Comparison of ENCODE assay signal across 1 cellular context in the genomic region with DNA sequence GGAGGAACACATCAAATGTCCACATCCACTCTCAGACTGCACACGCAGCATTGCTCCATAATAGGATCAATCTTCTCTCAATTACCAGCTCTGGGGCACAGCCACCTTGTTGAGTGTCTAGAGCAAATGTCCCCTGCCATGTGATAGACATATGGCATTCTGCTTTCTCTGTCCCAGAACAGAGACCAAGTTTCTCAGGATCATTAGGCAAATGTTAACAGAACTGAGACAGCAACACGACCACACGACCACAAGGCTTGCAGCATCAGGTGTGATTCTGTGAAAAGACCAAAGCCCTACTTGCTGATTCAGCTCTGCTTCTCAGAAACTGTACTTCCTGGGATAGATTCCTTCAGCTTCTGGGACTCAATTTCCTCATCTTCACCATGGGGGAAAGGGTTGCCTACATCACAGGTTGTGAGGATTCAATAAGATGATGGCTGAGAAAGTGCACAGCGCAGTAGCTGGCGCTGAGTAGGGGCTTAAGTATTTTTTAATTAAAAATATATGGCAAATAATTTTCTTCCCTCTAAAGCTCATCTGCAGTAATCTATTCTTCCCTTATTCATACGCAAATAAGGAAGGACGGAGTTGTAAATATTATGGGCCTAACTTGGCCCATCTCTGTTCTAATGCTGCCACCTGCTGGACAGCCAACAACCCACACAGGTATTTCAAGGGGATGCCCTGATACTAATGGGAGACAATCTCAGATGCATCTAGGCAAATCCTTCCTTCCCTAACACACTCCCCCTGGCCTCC.
TF ChIP-seq lines count a peak whose summit lies in the region.

No MANE protein-coding gene starts in this region.

TF ChIP-seq in K562, 482 proteins besides CTCF, POLR2A, EP300 and RAD21 (continued from another document):
- no peak for TF ChIP-seq ZC3H4 (CRISPR knock-in tag; IDR thresholded peaks at IDR 0.05; ENCODE audit: borderline replicate concordance)
- no peak for TF ChIP-seq ZNF134 (CRISPR knock-in tag; conservative IDR thresholded peaks at IDR 0.05)
- peak; percentile 81 for TF ChIP-seq SMC3 (conservative IDR thresholded peaks at IDR 0.05; ENCODE audit: insufficient read depth, low read depth, low read length)
- TF ChIP-seq POLR2B (IDR thresholded peaks at IDR 0.05; ENCODE audit: low read depth, partially characterized antibody), result no peak
- TF ChIP-seq STAG1 (CRISPR knock-in tag; IDR thresholded peaks at IDR 0.05; ENCODE audit: borderline replicate concordance), result peak; percentile 77; the same call in 1 of the 2 replicates
- no peak for TF ChIP-seq XRCC3 (IDR thresholded peaks at IDR 0.05)
- TF ChIP-seq, protein P1, sequence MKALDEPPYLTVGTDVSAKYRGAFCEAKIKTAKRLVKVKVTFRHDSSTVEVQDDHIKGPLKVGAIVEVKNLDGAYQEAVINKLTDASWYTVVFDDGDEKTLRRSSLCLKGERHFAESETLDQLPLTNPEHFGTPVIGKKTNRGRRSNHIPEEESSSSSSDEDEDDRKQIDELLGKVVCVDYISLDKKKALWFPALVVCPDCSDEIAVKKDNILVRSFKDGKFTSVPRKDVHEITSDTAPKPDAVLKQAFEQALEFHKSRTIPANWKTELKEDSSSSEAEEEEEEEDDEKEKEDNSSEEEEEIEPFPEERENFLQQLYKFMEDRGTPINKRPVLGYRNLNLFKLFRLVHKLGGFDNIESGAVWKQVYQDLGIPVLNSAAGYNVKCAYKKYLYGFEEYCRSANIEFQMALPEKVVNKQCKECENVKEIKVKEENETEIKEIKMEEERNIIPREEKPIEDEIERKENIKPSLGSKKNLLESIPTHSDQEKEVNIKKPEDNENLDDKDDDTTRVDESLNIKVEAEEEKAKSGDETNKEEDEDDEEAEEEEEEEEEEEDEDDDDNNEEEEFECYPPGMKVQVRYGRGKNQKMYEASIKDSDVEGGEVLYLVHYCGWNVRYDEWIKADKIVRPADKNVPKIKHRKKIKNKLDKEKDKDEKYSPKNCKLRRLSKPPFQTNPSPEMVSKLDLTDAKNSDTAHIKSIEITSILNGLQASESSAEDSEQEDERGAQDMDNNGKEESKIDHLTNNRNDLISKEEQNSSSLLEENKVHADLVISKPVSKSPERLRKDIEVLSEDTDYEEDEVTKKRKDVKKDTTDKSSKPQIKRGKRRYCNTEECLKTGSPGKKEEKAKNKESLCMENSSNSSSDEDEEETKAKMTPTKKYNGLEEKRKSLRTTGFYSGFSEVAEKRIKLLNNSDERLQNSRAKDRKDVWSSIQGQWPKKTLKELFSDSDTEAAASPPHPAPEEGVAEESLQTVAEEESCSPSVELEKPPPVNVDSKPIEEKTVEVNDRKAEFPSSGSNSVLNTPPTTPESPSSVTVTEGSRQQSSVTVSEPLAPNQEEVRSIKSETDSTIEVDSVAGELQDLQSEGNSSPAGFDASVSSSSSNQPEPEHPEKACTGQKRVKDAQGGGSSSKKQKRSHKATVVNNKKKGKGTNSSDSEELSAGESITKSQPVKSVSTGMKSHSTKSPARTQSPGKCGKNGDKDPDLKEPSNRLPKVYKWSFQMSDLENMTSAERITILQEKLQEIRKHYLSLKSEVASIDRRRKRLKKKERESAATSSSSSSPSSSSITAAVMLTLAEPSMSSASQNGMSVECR (CRISPR knock-in tag; IDR thresholded peaks at IDR 0.05), result no peak
- TF ChIP-seq GATAD2A (IDR thresholded peaks at IDR 0.05), result no peak
- TF ChIP-seq ZNF57 (CRISPR knock-in tag; IDR thresholded peaks at IDR 0.05), result no peak
- TF ChIP-seq, protein P2, sequence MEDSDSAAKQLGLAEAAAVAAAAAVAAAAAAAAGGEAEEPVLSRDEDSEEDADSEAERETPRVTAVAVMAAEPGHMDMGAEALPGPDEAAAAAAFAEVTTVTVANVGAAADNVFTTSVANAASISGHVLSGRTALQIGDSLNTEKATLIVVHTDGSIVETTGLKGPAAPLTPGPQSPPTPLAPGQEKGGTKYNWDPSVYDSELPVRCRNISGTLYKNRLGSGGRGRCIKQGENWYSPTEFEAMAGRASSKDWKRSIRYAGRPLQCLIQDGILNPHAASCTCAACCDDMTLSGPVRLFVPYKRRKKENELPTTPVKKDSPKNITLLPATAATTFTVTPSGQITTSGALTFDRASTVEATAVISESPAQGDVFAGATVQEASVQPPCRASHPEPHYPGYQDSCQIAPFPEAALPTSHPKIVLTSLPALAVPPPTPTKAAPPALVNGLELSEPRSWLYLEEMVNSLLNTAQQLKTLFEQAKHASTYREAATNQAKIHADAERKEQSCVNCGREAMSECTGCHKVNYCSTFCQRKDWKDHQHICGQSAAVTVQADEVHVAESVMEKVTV (CRISPR knock-in tag; IDR thresholded peaks at IDR 0.05), result peak; percentile 89
- TF ChIP-seq TCF7L2 (IDR thresholded peaks at IDR 0.05; ENCODE audit: low read depth, low read length), result no peak
- no peak for TF ChIP-seq TSC22D4 (tag; IDR thresholded peaks at IDR 0.05)
- TF ChIP-seq MTA1 (IDR thresholded peaks at IDR 0.05; ENCODE audit: borderline replicate concordance), result no peak
- TF ChIP-seq PHF21A (IDR thresholded peaks at IDR 0.05; ENCODE audit: borderline replicate concordance, low read depth), result no peak
- TF ChIP-seq, protein P3, sequence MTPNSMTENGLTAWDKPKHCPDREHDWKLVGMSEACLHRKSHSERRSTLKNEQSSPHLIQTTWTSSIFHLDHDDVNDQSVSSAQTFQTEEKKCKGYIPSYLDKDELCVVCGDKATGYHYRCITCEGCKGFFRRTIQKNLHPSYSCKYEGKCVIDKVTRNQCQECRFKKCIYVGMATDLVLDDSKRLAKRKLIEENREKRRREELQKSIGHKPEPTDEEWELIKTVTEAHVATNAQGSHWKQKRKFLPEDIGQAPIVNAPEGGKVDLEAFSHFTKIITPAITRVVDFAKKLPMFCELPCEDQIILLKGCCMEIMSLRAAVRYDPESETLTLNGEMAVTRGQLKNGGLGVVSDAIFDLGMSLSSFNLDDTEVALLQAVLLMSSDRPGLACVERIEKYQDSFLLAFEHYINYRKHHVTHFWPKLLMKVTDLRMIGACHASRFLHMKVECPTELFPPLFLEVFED (CRISPR knock-in tag; conservative IDR thresholded peaks at IDR 0.05), result no peak
- TF ChIP-seq GTF2E2 (tag; IDR thresholded peaks at IDR 0.05), result no peak
- peak; percentile 34; the same call in 1 of the 2 replicates for TF ChIP-seq CTBP1 (IDR thresholded peaks at IDR 0.05; ENCODE audit: borderline replicate concordance)
- no peak for TF ChIP-seq ZC3H8 (IDR thresholded peaks at IDR 0.05)
- no peak for TF ChIP-seq ZNF644 (tag; IDR thresholded peaks at IDR 0.05; ENCODE audit: low read depth)
- TF ChIP-seq ZNF830 (CRISPR knock-in tag; IDR thresholded peaks at IDR 0.05), result no peak
- TF ChIP-seq ETV1 (tag; conservative IDR thresholded peaks at IDR 0.05; ENCODE audit: low read depth), result no peak
- TF ChIP-seq, protein P4, sequence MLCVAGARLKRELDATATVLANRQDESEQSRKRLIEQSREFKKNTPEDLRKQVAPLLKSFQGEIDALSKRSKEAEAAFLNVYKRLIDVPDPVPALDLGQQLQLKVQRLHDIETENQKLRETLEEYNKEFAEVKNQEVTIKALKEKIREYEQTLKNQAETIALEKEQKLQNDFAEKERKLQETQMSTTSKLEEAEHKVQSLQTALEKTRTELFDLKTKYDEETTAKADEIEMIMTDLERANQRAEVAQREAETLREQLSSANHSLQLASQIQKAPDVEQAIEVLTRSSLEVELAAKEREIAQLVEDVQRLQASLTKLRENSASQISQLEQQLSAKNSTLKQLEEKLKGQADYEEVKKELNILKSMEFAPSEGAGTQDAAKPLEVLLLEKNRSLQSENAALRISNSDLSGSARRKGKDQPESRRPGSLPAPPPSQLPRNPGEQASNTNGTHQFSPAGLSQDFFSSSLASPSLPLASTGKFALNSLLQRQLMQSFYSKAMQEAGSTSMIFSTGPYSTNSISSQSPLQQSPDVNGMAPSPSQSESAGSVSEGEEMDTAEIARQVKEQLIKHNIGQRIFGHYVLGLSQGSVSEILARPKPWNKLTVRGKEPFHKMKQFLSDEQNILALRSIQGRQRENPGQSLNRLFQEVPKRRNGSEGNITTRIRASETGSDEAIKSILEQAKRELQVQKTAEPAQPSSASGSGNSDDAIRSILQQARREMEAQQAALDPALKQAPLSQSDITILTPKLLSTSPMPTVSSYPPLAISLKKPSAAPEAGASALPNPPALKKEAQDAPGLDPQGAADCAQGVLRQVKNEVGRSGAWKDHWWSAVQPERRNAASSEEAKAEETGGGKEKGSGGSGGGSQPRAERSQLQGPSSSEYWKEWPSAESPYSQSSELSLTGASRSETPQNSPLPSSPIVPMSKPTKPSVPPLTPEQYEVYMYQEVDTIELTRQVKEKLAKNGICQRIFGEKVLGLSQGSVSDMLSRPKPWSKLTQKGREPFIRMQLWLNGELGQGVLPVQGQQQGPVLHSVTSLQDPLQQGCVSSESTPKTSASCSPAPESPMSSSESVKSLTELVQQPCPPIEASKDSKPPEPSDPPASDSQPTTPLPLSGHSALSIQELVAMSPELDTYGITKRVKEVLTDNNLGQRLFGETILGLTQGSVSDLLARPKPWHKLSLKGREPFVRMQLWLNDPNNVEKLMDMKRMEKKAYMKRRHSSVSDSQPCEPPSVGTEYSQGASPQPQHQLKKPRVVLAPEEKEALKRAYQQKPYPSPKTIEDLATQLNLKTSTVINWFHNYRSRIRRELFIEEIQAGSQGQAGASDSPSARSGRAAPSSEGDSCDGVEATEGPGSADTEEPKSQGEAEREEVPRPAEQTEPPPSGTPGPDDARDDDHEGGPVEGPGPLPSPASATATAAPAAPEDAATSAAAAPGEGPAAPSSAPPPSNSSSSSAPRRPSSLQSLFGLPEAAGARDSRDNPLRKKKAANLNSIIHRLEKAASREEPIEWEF (CRISPR knock-in tag; IDR thresholded peaks at IDR 0.05), result no peak
- TF ChIP-seq, protein P5, sequence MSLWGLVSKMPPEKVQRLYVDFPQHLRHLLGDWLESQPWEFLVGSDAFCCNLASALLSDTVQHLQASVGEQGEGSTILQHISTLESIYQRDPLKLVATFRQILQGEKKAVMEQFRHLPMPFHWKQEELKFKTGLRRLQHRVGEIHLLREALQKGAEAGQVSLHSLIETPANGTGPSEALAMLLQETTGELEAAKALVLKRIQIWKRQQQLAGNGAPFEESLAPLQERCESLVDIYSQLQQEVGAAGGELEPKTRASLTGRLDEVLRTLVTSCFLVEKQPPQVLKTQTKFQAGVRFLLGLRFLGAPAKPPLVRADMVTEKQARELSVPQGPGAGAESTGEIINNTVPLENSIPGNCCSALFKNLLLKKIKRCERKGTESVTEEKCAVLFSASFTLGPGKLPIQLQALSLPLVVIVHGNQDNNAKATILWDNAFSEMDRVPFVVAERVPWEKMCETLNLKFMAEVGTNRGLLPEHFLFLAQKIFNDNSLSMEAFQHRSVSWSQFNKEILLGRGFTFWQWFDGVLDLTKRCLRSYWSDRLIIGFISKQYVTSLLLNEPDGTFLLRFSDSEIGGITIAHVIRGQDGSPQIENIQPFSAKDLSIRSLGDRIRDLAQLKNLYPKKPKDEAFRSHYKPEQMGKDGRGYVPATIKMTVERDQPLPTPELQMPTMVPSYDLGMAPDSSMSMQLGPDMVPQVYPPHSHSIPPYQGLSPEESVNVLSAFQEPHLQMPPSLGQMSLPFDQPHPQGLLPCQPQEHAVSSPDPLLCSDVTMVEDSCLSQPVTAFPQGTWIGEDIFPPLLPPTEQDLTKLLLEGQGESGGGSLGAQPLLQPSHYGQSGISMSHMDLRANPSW (CRISPR knock-in tag; IDR thresholded peaks at IDR 0.05), result no peak
- no peak for TF ChIP-seq ZZZ3 (IDR thresholded peaks at IDR 0.05)
- TF ChIP-seq HNRNPK (IDR thresholded peaks at IDR 0.05; ENCODE audit: low read depth, low read length, poor library complexity, severe bottlenecking), result no peak
- no peak for TF ChIP-seq ZNF224 (CRISPR knock-in tag; IDR thresholded peaks at IDR 0.05)
- TF ChIP-seq FOSL1 (tag; conservative IDR thresholded peaks at IDR 0.05), result no peak
